In genomic region chr5:55923177-55923872, GRCh38 we compare ENCODE assay signal across 8 cellular contexts.
DNase-seq lines count a peak whose midpoint lies in the region; ATAC-seq lines count a peak whose summit lies in the region.

No MANE protein-coding gene starts in this region.

- intact Hi-C loops in left ventricle myocardium superior (cut with micrococcal nuclease) = no loop called here

- H3K9me3 Mint-ChIP-seq in activated CD4-positive, alpha-beta T cell treated with anti-CD3 and anti-CD28 coated beads, Interleukin-2, amount 10 ng/mL, durations not matched to agents 7 days and 5 days = no peaks in the 10 kb centered on the region
- no peaks in the 10 kb centered on the region for H3K9me3 Mint-ChIP-seq in stimulated activated naive CD8-positive, alpha-beta T cell treated with anti-CD3 and anti-CD28 coated beads, Interleukin-15, amount 100 ng/mL, for 72 hours

- H3K4me3 Mint-ChIP-seq in activated CD4-positive, alpha-beta T cell treated with anti-CD3 and anti-CD28 coated beads, Interleukin-2, amount 10 ng/mL, durations not matched to agents 7 days and 5 days = peak overlapping the region; percentile 80
- peak overlapping the region; percentile 87 to 95 for H3K4me3 Mint-ChIP-seq in stimulated activated naive CD8-positive, alpha-beta T cell treated with anti-CD3 and anti-CD28 coated beads, Interleukin-15, amount 100 ng/mL, for 72 hours

- POLR2A ChIA-PET in activated CD4-positive, alpha-beta T cell treated with anti-CD3 and anti-CD28 coated beads, Interleukin-2, amount 10 ng/mL, durations not matched to agents 7 days and 5 days (lab: Charles Lee) = interaction anchor here (0.6 to 0.7 kb wide), 2 partner anchors 268 to 329 kb away, joined by 3 read pairs; no protein-coding TSS in a partner anchor

- CTCF ChIA-PET in activated CD4-positive, alpha-beta T cell treated with anti-CD3 and anti-CD28 coated beads, Interleukin-2, amount 10 ng/mL, durations not matched to agents 7 days and 5 days (lab: Charles Lee) = interaction anchor here (0.6 to 3.6 kb wide), 9 partner anchors 12 to 747 kb away, joined by 3 to 15 read pairs (median 5); no protein-coding TSS in a partner anchor

- peaks cover 35% of the 10 kb centered on the region for H3K4me1 Mint-ChIP-seq in activated CD4-positive, alpha-beta T cell treated with anti-CD3 and anti-CD28 coated beads, Interleukin-2, amount 10 ng/mL, durations not matched to agents 7 days and 5 days
- H3K4me1 Mint-ChIP-seq in stimulated activated naive CD8-positive, alpha-beta T cell treated with anti-CD3 and anti-CD28 coated beads, Interleukin-15, amount 100 ng/mL, for 72 hours = peaks cover 41% of the 10 kb centered on the region

- H3K27me3 Mint-ChIP-seq in activated CD4-positive, alpha-beta T cell treated with anti-CD3 and anti-CD28 coated beads, Interleukin-2, amount 10 ng/mL, durations not matched to agents 7 days and 5 days = no peaks in the 10 kb centered on the region
- no peaks in the 10 kb centered on the region for H3K27me3 Mint-ChIP-seq in stimulated activated naive CD8-positive, alpha-beta T cell treated with anti-CD3 and anti-CD28 coated beads, Interleukin-15, amount 100 ng/mL, for 72 hours

- H3K27ac Mint-ChIP-seq in activated CD4-positive, alpha-beta T cell treated with anti-CD3 and anti-CD28 coated beads, Interleukin-2, amount 10 ng/mL, durations not matched to agents 7 days and 5 days = peak overlapping the region; percentile 89
- peak overlapping the region; percentile 92 to 97 for H3K27ac Mint-ChIP-seq in stimulated activated naive CD8-positive, alpha-beta T cell treated with anti-CD3 and anti-CD28 coated beads, Interleukin-15, amount 100 ng/mL, for 72 hours

- peak; percentile 57 for ATAC-seq in left ventricle myocardium superior
- ATAC-seq in stimulated activated naive CD8-positive, alpha-beta T cell treated with anti-CD3 and anti-CD28 coated beads, Interleukin-15, amount 100 ng/mL, for 72 hours = peak; percentile 64
- no peak for ATAC-seq in HG02870 (IDR thresholded peaks at IDR 0.05; ENCODE audit: unreplicated experiment)

- H3K36me3 Mint-ChIP-seq in activated CD4-positive, alpha-beta T cell treated with anti-CD3 and anti-CD28 coated beads, Interleukin-2, amount 10 ng/mL, durations not matched to agents 7 days and 5 days (ENCODE audit: low read depth) = no peaks in the 10 kb centered on the region

- no peak for DNase-seq in activated CD4-positive, alpha-beta T cell treated with anti-CD3 and anti-CD28 coated beads, Interleukin-2, amount 10 ng/mL, durations not matched to agents 7 days and 5 days
- no peak for DNase-seq in activated CD4-positive, alpha-beta T cell treated with anti-CD3 and anti-CD28 coated beads, Interleukin-2, amount 50 U/mL, for 4 hours
- DNase-seq in SKM-1 treated with dmso at 0.1 percent for 144 hours (lab: John Stamatoyannopoulos, UW; ENCODE audit: unreplicated experiment) = peak; percentile 10
- DNase-seq in left ventricle myocardium superior = peak; percentile 43
- DNase-seq in stimulated activated naive CD8-positive, alpha-beta T cell treated with anti-CD3 and anti-CD28 coated beads, Interleukin-15, amount 100 ng/mL, for 72 hours = no peak
- DNase-seq in T1000 (lab: John Stamatoyannopoulos, UW) = no peak
- DNase-seq in NCI-H187 treated with DMSO at 0.1 percent for 48 hours (lab: John Stamatoyannopoulos, UW) = no peak

Comparison
In these comparisons a context has a peak if more than half of its experiments do, and no peak if none do; other contexts are left out.
1. DNase-seq: peak in SKM-1 treated with dmso at 0.1 percent for 144 hours (single experiment) and left ventricle myocardium superior (single experiment); none in activated CD4-positive, alpha-beta T cell treated with anti-CD3 and anti-CD28 coated beads, Interleukin-2, amount 10 ng/mL, durations not matched to agents 7 days and 5 days (single experiment), activated CD4-positive, alpha-beta T cell treated with anti-CD3 and anti-CD28 coated beads, Interleukin-2, amount 50 U/mL, for 4 hours (0 of 2), stimulated activated naive CD8-positive, alpha-beta T cell treated with anti-CD3 and anti-CD28 coated beads, Interleukin-15, amount 100 ng/mL, for 72 hours (0 of 2), T1000 (single experiment) and NCI-H187 treated with DMSO at 0.1 percent for 48 hours (single experiment).